In the genomic region with DNA sequence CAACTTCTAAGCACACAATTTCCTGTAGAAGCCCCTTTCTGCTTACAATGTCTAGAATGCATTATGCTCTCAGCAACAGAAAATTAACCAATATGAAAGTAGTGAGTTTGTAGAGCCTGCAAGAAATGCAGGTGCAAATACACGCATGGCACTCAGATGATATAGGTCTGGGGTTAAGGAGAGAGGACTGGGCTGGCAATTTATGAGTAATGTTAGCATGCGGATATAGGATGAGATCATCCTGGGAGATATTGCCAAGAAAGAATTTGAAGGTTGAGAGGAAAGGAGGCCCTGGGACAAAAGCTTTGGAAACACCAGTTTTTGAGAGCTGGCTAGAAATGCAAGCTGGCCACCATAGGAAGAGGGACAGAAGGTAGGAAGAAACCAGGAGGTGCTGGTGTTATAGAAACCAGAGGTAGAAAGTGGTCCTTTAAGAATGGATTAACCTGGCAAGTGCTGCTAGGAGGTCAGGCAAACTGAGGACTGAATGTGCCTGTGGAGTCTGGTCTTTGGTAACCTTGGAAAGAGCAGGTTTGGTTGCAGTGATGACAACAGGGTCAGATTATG, we compare ENCODE assay signal across 1 cellular context.
TF ChIP-seq lines count a peak whose summit lies in the region.

No MANE protein-coding gene starts in this region.

TF ChIP-seq in K562, 482 proteins besides CTCF, POLR2A, EP300 and RAD21 (continued from another document):
- TF ChIP-seq JUND (IDR thresholded peaks at IDR 0.05; ENCODE audit: borderline replicate concordance, low read depth, low read length) (peak; percentile 44; the same call in 1 of the 2 replicates), JUND (tag; IDR thresholded peaks at IDR 0.05; ENCODE audit: borderline replicate concordance, low read depth, low read length) (no peak), ZNF384 (IDR thresholded peaks at IDR 0.05; ENCODE audit: low read depth, low read length) (no peak)
